ENCODE assay signal across 28 cellular contexts in the genomic region with DNA sequence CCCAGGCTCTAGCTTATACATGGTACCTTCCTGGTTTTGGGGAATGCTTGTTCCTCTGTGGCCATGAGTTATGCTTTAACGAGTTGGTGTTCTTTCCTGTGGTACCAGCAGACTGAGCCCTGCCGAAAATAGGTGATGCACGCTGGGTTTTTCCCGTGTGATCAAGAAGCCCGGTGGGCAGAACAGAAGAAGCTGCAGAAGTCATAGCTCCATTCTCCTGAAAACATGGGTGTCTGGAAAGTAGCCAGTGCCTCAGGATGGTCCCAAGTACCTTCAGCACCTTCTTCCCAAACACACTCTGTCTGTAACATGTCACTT. TPM values are rescaled to one million over a fixed set of nuclear protein-coding genes. Genes with fewer than 3 reads are reported as not detected.
DNase-seq lines count a peak whose midpoint lies in the region; ATAC-seq and TF ChIP-seq lines count a peak whose summit lies in the region.
"Had no signal": no experiment of that assay in that cellular context is flagged by ENCODE, and none has a peak within 500 bp of the region (broad histone marks: within the 10 kb centered on the region; RNA-seq: fewer than 3 reads in every experiment).

No MANE protein-coding gene starts in this region.

- H3K36me3 ChIP-seq in GM23248 (ENCODE audit: low read depth): no peaks in the 10 kb centered on the region
- H3K36me3 ChIP-seq in adrenal gland (replicated peaks in 1 of 2): peaks cover 0 to 10% of the 10 kb centered on the region in 2 donors

- H3K27me3 ChIP-seq in GM23248 (replicated peaks; ENCODE audit: insufficient read depth): no peaks in the 10 kb centered on the region
- no peaks in the 10 kb centered on the region for H3K27me3 ChIP-seq in adrenal gland
- H3K27me3 ChIP-seq: brain microvascular endothelial cell, esophagus muscularis mucosa, tibial artery had no signal

- H3K4me3 Mint-ChIP-seq in activated CD8-positive, alpha-beta T cell treated with anti-CD3 and anti-CD28 coated beads for 36 hours: no peak overlapping the region
- H3K4me3 Mint-ChIP-seq in activated CD8-positive, alpha-beta T cell treated with anti-CD3 and anti-CD28 coated beads, Interleukin-2, amount 10 ng/mL, durations not matched to agents 7 days and 5 days: no peak overlapping the region
- H3K4me3 Mint-ChIP-seq in stimulated activated effector memory CD8-positive, alpha-beta T cell treated with anti-CD3 and anti-CD28 coated beads, Interleukin-12 subunit alpha, Interleukin-12 subunit beta, amount 100 ng/mL, for 72 hours: no peak overlapping the region
- no peak overlapping the region for H3K4me3 Mint-ChIP-seq in natural killer cell
- H3K4me3 Mint-ChIP-seq in activated naive CD4-positive, alpha-beta T cell treated with anti-CD3 and anti-CD28 coated beads, Interleukin-2, amount 10 ng/mL, durations not matched to agents 7 days and 5 days: no peak overlapping the region
- H3K4me3 Mint-ChIP-seq: activated CD8-positive, alpha-beta memory T cell treated with anti-CD3 and anti-CD28 coated beads, Interleukin-2, amount 10 ng/mL, durations not matched to agents 7 days and 5 days; activated naive CD8-positive, alpha-beta T cell treated with anti-CD3 and anti-CD28 coated beads, Interleukin-2, amount 10 ng/mL, durations not matched to agents 7 days and 5 days; effector memory CD8-positive, alpha-beta T cell; T-cell had no signal

- H3F3A ChIP-seq in GM23248 (ENCODE audit: insufficient read depth): peaks cover 39% of the 10 kb centered on the region

- no peak for TF ChIP-seq CTCF in activated CD8-positive, alpha-beta T cell treated with anti-CD3 and anti-CD28 coated beads for 36 hours (IDR thresholded peaks at IDR 0.05)
- TF ChIP-seq CTCF in adrenal gland (IDR thresholded peaks at IDR 0.05) (no peak), natural killer cell (IDR thresholded peaks at IDR 0.05) (no peak)

- H3K27ac Mint-ChIP-seq in activated CD8-positive, alpha-beta T cell treated with anti-CD3 and anti-CD28 coated beads for 36 hours: peak overlapping the region; percentile 10
- H3K27ac Mint-ChIP-seq in activated CD8-positive, alpha-beta T cell treated with anti-CD3 and anti-CD28 coated beads, Interleukin-2, amount 10 ng/mL, durations not matched to agents 7 days and 5 days: no peak overlapping the region
- peak overlapping the region; percentile 82 for H3K27ac Mint-ChIP-seq in stimulated activated effector memory CD8-positive, alpha-beta T cell treated with anti-CD3 and anti-CD28 coated beads, Interleukin-12 subunit alpha, Interleukin-12 subunit beta, amount 100 ng/mL, for 72 hours
- no peak overlapping the region for H3K27ac Mint-ChIP-seq in natural killer cell
- H3K27ac Mint-ChIP-seq in activated naive CD4-positive, alpha-beta T cell treated with anti-CD3 and anti-CD28 coated beads, Interleukin-2, amount 10 ng/mL, durations not matched to agents 7 days and 5 days: no peak overlapping the region
- H3K27ac Mint-ChIP-seq: activated CD8-positive, alpha-beta memory T cell treated with anti-CD3 and anti-CD28 coated beads, Interleukin-2, amount 10 ng/mL, durations not matched to agents 7 days and 5 days; activated naive CD8-positive, alpha-beta T cell treated with anti-CD3 and anti-CD28 coated beads, Interleukin-2, amount 10 ng/mL, durations not matched to agents 7 days and 5 days had no signal

- no peaks in the 10 kb centered on the region for H3K9me3 ChIP-seq in GM23248 (ENCODE audit: low read depth)
- H3K9me3 ChIP-seq in adrenal gland (replicated peaks in 1 of 3): no peaks in the 10 kb centered on the region
- H3K9me3 ChIP-seq: esophagus muscularis mucosa, psoas muscle, tibial artery had no signal

- H3K27me3 Mint-ChIP-seq in activated CD8-positive, alpha-beta T cell treated with anti-CD3 and anti-CD28 coated beads for 36 hours: no peaks in the 10 kb centered on the region
- no peaks in the 10 kb centered on the region for H3K27me3 Mint-ChIP-seq in activated CD8-positive, alpha-beta T cell treated with anti-CD3 and anti-CD28 coated beads, Interleukin-2, amount 10 ng/mL, durations not matched to agents 7 days and 5 days (ENCODE audit: low read depth)
- H3K27me3 Mint-ChIP-seq in natural killer cell (ENCODE audit: low read depth in 2 of 2): no peaks in the 10 kb centered on the region
- H3K27me3 Mint-ChIP-seq in activated naive CD4-positive, alpha-beta T cell treated with anti-CD3 and anti-CD28 coated beads, Interleukin-2, amount 10 ng/mL, durations not matched to agents 7 days and 5 days: no peaks in the 10 kb centered on the region
- H3K27me3 Mint-ChIP-seq: activated CD8-positive, alpha-beta memory T cell treated with anti-CD3 and anti-CD28 coated beads, Interleukin-2, amount 10 ng/mL, durations not matched to agents 7 days and 5 days; activated naive CD8-positive, alpha-beta T cell treated with anti-CD3 and anti-CD28 coated beads, Interleukin-2, amount 10 ng/mL, durations not matched to agents 7 days and 5 days; effector memory CD8-positive, alpha-beta T cell; T-cell had no signal

- CTCF ChIA-PET in activated CD8-positive, alpha-beta T cell treated with anti-CD3 and anti-CD28 coated beads for 36 hours (lab: Charles Lee): interaction anchor here (1.5 to 15.8 kb wide), 2 partner anchors 12 to 24 kb away, joined by 7 to 337 read pairs; partner anchors contain the start of gene MAPKBP1
- CTCF ChIA-PET in activated CD8-positive, alpha-beta T cell treated with anti-CD3 and anti-CD28 coated beads, Interleukin-2, amount 10 ng/mL, durations not matched to agents 7 days and 5 days (lab: Charles Lee): interaction anchor here (4.2 to 9.0 kb wide), 2 partner anchors 11 to 26 kb away, joined by 32 to 87 read pairs; partner anchors contain the start of gene MAPKBP1
- CTCF ChIA-PET in activated naive CD4-positive, alpha-beta T cell treated with anti-CD3 and anti-CD28 coated beads, Interleukin-2, amount 10 ng/mL, durations not matched to agents 7 days and 5 days (lab: Charles Lee): no interaction called here

- 90 to 93% methylated on average over 5 of the region's 5 CpGs for WGBS in GM23248 (ENCODE audit: low coverage in 1 of 2, low lambda C conversion rate in 2 of 2, missing lambda C conversion rate in 2 of 2), 2 experiments
- WGBS in adrenal gland, 4 donors: 60 to 80% (median 79%) methylated on average over 1 to 5 of the region's 5 CpGs

- intact Hi-C loops in activated CD8-positive, alpha-beta T cell treated with anti-CD3 and anti-CD28 coated beads for 36 hours (cut with micrococcal nuclease): no loop called here
- intact Hi-C loops in adrenal gland (cut with DNase I): no loop called here
- intact Hi-C loops in natural killer cell (cut with micrococcal nuclease): no loop called here

- no peak overlapping the region for H3K9ac ChIP-seq in GM23248

- H3K4me2 ChIP-seq in GM23248 (ENCODE audit: unreplicated experiment): no peak overlapping the region
- H3K4me2 ChIP-seq: PC-9 had no signal

- H2AFZ ChIP-seq in GM23248: no peak overlapping the region
- H2AFZ ChIP-seq: PC-9 had no signal

- H3K9me3 Mint-ChIP-seq in activated CD8-positive, alpha-beta T cell treated with anti-CD3 and anti-CD28 coated beads for 36 hours: no peaks in the 10 kb centered on the region
- no peaks in the 10 kb centered on the region for H3K9me3 Mint-ChIP-seq in activated CD8-positive, alpha-beta T cell treated with anti-CD3 and anti-CD28 coated beads, Interleukin-2, amount 10 ng/mL, durations not matched to agents 7 days and 5 days (ENCODE audit: insufficient read depth)
- H3K9me3 Mint-ChIP-seq in stimulated activated effector memory CD8-positive, alpha-beta T cell treated with anti-CD3 and anti-CD28 coated beads, Interleukin-12 subunit alpha, Interleukin-12 subunit beta, amount 100 ng/mL, for 72 hours: no peaks in the 10 kb centered on the region
- H3K9me3 Mint-ChIP-seq in natural killer cell: no peaks in the 10 kb centered on the region
- H3K9me3 Mint-ChIP-seq in activated naive CD4-positive, alpha-beta T cell treated with anti-CD3 and anti-CD28 coated beads, Interleukin-2, amount 10 ng/mL, durations not matched to agents 7 days and 5 days: no peaks in the 10 kb centered on the region
- H3K9me3 Mint-ChIP-seq: activated naive CD8-positive, alpha-beta T cell treated with anti-CD3 and anti-CD28 coated beads, Interleukin-2, amount 10 ng/mL, durations not matched to agents 7 days and 5 days; effector memory CD8-positive, alpha-beta T cell; T-cell had no signal

- DNase-seq in activated CD8-positive, alpha-beta T cell treated with anti-CD3 and anti-CD28 coated beads for 36 hours: no peak
- DNase-seq in activated CD8-positive, alpha-beta T cell treated with anti-CD3 and anti-CD28 coated beads, Interleukin-2, amount 10 ng/mL, durations not matched to agents 7 days and 5 days: no peak
- no peak for DNase-seq in GM23248
- no peak for DNase-seq in adrenal gland
- no peak for DNase-seq in stimulated activated effector memory CD8-positive, alpha-beta T cell treated with anti-CD3 and anti-CD28 coated beads, Interleukin-12 subunit alpha, Interleukin-12 subunit beta, amount 100 ng/mL, for 72 hours (ENCODE audit: low spot score in 2 of 2)
- no peak for DNase-seq in natural killer cell
- DNase-seq in activated naive CD4-positive, alpha-beta T cell treated with anti-CD3 and anti-CD28 coated beads, Interleukin-2, amount 10 ng/mL, durations not matched to agents 7 days and 5 days: no peak
- DNase-seq: activated CD4-positive, alpha-beta T cell treated with anti-CD3 and anti-CD28 coated beads for 4 hours; activated CD8-positive, alpha-beta memory T cell treated with anti-CD3 and anti-CD28 coated beads, Interleukin-2, amount 10 ng/mL, durations not matched to agents 7 days and 5 days; activated naive CD8-positive, alpha-beta T cell treated with anti-CD3 and anti-CD28 coated beads, Interleukin-2, amount 10 ng/mL, durations not matched to agents 7 days and 5 days; AML-193; brain microvascular endothelial cell; COR-L47; DND-41; effector memory CD8-positive, alpha-beta T cell; HCEC 1CT; NCI-H1092 treated with DMSO at 0.1 percent for 48 hours; NCI-H2029; NCI-H226; psoas muscle; stimulated activated CD4-positive, alpha-beta T cell treated with anti-CD3 and anti-CD28 coated beads, Interleukin-1b, Interleukin-23, amount 100 ng/mL, for 48 hours; stimulated activated naive CD4-positive, alpha-beta T cell; T-cell; tibial artery had no signal

- H3K4me1 ChIP-seq in GM23248 (ENCODE audit: insufficient read depth): peaks cover 44% of the 10 kb centered on the region
- H3K4me1 ChIP-seq in adrenal gland (replicated peaks in 1 of 2): peaks cover 10 to 30% of the 10 kb centered on the region in 2 donors

- H3K36me3 Mint-ChIP-seq in activated CD8-positive, alpha-beta T cell treated with anti-CD3 and anti-CD28 coated beads for 36 hours (ENCODE audit: low read depth): peaks cover 7% of the 10 kb centered on the region
- H3K36me3 Mint-ChIP-seq in activated CD8-positive, alpha-beta T cell treated with anti-CD3 and anti-CD28 coated beads, Interleukin-2, amount 10 ng/mL, durations not matched to agents 7 days and 5 days (ENCODE audit: low read depth): peaks cover 13% of the 10 kb centered on the region
- peaks cover 14% of the 10 kb centered on the region for H3K36me3 Mint-ChIP-seq in stimulated activated effector memory CD8-positive, alpha-beta T cell treated with anti-CD3 and anti-CD28 coated beads, Interleukin-12 subunit alpha, Interleukin-12 subunit beta, amount 100 ng/mL, for 72 hours
- H3K36me3 Mint-ChIP-seq in natural killer cell: no peaks in the 10 kb centered on the region
- peaks cover 8% of the 10 kb centered on the region for H3K36me3 Mint-ChIP-seq in activated naive CD4-positive, alpha-beta T cell treated with anti-CD3 and anti-CD28 coated beads, Interleukin-2, amount 10 ng/mL, durations not matched to agents 7 days and 5 days

- H3K79me2 ChIP-seq in GM23248 (ENCODE audit: insufficient read depth): peaks cover 63% of the 10 kb centered on the region

- H3K4me3 ChIP-seq in GM23248 (no peak overlapping the region), adrenal gland (no peak overlapping the region)
- H3K4me3 ChIP-seq: esophagus muscularis mucosa, PC-9, psoas muscle, skin epidermis, tibial artery had no signal

- H3K27ac ChIP-seq in GM23248 (peak overlapping the region; percentile 29; the same call in 1 of the 2 replicates), adrenal gland (peak overlapping the region in 3 of 5 donors; percentile 22 to 60 (median 29))
- H3K27ac ChIP-seq: brain microvascular endothelial cell, esophagus muscularis mucosa, PC-9, psoas muscle, tibial artery had no signal

- H3K4me1 Mint-ChIP-seq in activated CD8-positive, alpha-beta T cell treated with anti-CD3 and anti-CD28 coated beads for 36 hours (ENCODE audit: low read depth): peaks cover 33% of the 10 kb centered on the region
- H3K4me1 Mint-ChIP-seq in activated CD8-positive, alpha-beta T cell treated with anti-CD3 and anti-CD28 coated beads, Interleukin-2, amount 10 ng/mL, durations not matched to agents 7 days and 5 days (ENCODE audit: low read depth): peaks cover 24% of the 10 kb centered on the region
- H3K4me1 Mint-ChIP-seq in stimulated activated effector memory CD8-positive, alpha-beta T cell treated with anti-CD3 and anti-CD28 coated beads, Interleukin-12 subunit alpha, Interleukin-12 subunit beta, amount 100 ng/mL, for 72 hours: peaks cover 15% of the 10 kb centered on the region
- H3K4me1 Mint-ChIP-seq in natural killer cell: peaks cover 13 to 19% of the 10 kb centered on the region in 2 donors
- peaks cover 27% of the 10 kb centered on the region for H3K4me1 Mint-ChIP-seq in activated naive CD4-positive, alpha-beta T cell treated with anti-CD3 and anti-CD28 coated beads, Interleukin-2, amount 10 ng/mL, durations not matched to agents 7 days and 5 days

- H3K9me2 ChIP-seq in GM23248 (ENCODE audit: insufficient read depth): no peaks in the 10 kb centered on the region

- in situ Hi-C loops in GM23248 (cut with MboI): no loop called here

- no peaks in the 10 kb centered on the region for H4K20me1 ChIP-seq in GM23248 (ENCODE audit: insufficient read depth)

- TF ChIP-seq POLR2A in adrenal gland (IDR thresholded peaks at IDR 0.05): no peak

- no peak for ATAC-seq in activated CD8-positive, alpha-beta T cell treated with anti-CD3 and anti-CD28 coated beads for 36 hours
- no peak for ATAC-seq in activated CD8-positive, alpha-beta T cell treated with anti-CD3 and anti-CD28 coated beads, Interleukin-2, amount 10 ng/mL, durations not matched to agents 7 days and 5 days
- no peak for ATAC-seq in stimulated activated effector memory CD8-positive, alpha-beta T cell treated with anti-CD3 and anti-CD28 coated beads, Interleukin-12 subunit alpha, Interleukin-12 subunit beta, amount 100 ng/mL, for 72 hours
- ATAC-seq in HG03520 (IDR thresholded peaks at IDR 0.05; ENCODE audit: unreplicated experiment) (no peak), natural killer cell (no peak)
- ATAC-seq: activated CD8-positive, alpha-beta memory T cell treated with anti-CD3 and anti-CD28 coated beads, Interleukin-2, amount 10 ng/mL, durations not matched to agents 7 days and 5 days; effector memory CD8-positive, alpha-beta T cell; psoas muscle; T-cell had no signal

- POLR2A ChIA-PET in activated CD8-positive, alpha-beta T cell treated with anti-CD3 and anti-CD28 coated beads for 36 hours (lab: Charles Lee): no interaction called here
- POLR2A ChIA-PET in activated CD8-positive, alpha-beta T cell treated with anti-CD3 and anti-CD28 coated beads, Interleukin-2, amount 10 ng/mL, durations not matched to agents 7 days and 5 days (lab: Charles Lee): no interaction called here

RNA-seq across cellular contexts. Expression of gene MAPKBP1, which starts 25.2 kb away (rescaled TPM):
- 10 to 100 TPM; 16.6 to 17.2 TPM for total RNA-seq in activated CD8-positive, alpha-beta T cell treated with anti-CD3 and anti-CD28 coated beads for 36 hours
- total RNA-seq in activated CD8-positive, alpha-beta T cell treated with anti-CD3 and anti-CD28 coated beads, Interleukin-2, amount 10 ng/mL, durations not matched to agents 7 days and 5 days: 10 to 100 TPM; 30.4 to 30.9 TPM
- total RNA-seq in GM23248 (2014; rRNA removed; shearing (Covaris generic)): 8.5 and 12.3 TPM in 2 replicates
- polyA plus RNA-seq in GM23248 (2016; fragmentation: Nextera tagmentation; extraction: Ambion mirVana) (4.4 and 5.2 TPM in 2 replicates), adrenal gland (10 to 100 TPM; 12.0 to 60.7 (median 13.0) TPM)
- total RNA-seq in adrenal gland (10 to 100 TPM; 10.1 to 48.2 (median 26.3) TPM), natural killer cell (10 to 100 TPM; 44.8 to 55.4 (median 49.0) TPM)

RNA-seq across cellular contexts. Expression of gene JMJD7, which starts 28.4 kb away (rescaled TPM):
- 10 to 100 TPM in 1 of 2 experiments, 1 to 10 TPM in 1; 8.2 to 13.2 TPM for total RNA-seq in activated CD8-positive, alpha-beta T cell treated with anti-CD3 and anti-CD28 coated beads for 36 hours
- total RNA-seq in activated CD8-positive, alpha-beta T cell treated with anti-CD3 and anti-CD28 coated beads, Interleukin-2, amount 10 ng/mL, durations not matched to agents 7 days and 5 days: 10 to 100 TPM; 19.5 to 22.8 TPM
- 1.3 and 11.7 TPM in 2 replicates for total RNA-seq in GM23248 (2014; rRNA removed; shearing (Covaris generic))
- polyA plus RNA-seq in GM23248 (2016; fragmentation: Nextera tagmentation; extraction: Ambion mirVana): 3.5 and 5.3 TPM in 2 replicates
- 10 to 100 TPM in 6 of 8 donors, 1 to 10 TPM in 2; 6.8 to 20.6 (median 13.2) TPM for total RNA-seq in adrenal gland
- polyA plus RNA-seq in adrenal gland: 10 to 100 TPM in 2 of 3 donors, 1 to 10 TPM in 1; 4.2 to 18.1 (median 13.8) TPM
- 10 to 100 TPM; 20.3 to 36.4 (median 28.7) TPM for total RNA-seq in natural killer cell

RNA-seq across cellular contexts. Expression of gene PLA2G4B, which starts 39.2 kb away (rescaled TPM):
- 1 to 10 TPM; 4.2 to 4.8 TPM for total RNA-seq in activated CD8-positive, alpha-beta T cell treated with anti-CD3 and anti-CD28 coated beads for 36 hours
- total RNA-seq in activated CD8-positive, alpha-beta T cell treated with anti-CD3 and anti-CD28 coated beads, Interleukin-2, amount 10 ng/mL, durations not matched to agents 7 days and 5 days: 10 to 100 TPM in 1 of 2 experiments, 1 to 10 TPM in 1; 8.9 to 13.1 TPM
- 1.4 TPM in 1 of 2 replicates, not detected in the other for total RNA-seq in GM23248 (2014; rRNA removed; shearing (Covaris generic))
- 1.1 and 1.6 TPM in 2 replicates for polyA plus RNA-seq in GM23248 (2016; fragmentation: Nextera tagmentation; extraction: Ambion mirVana)
- total RNA-seq in adrenal gland: 1 to 10 TPM in 5 of 8 donors, under 1 TPM in 3; 0.35 to 6.9 (median 3.3) TPM
- 10 to 100 TPM in 2 of 3 donors, 1 to 10 TPM in 1; 4.8 to 26.4 (median 23.7) TPM for polyA plus RNA-seq in adrenal gland
- 10 to 100 TPM; 15.2 to 17.5 (median 17.4) TPM for total RNA-seq in natural killer cell

Comparison
In these comparisons a context has a peak if more than half of its experiments do, and no peak if none do; other contexts are left out.
1. H3K27ac Mint-ChIP-seq: peak in activated CD8-positive, alpha-beta T cell treated with anti-CD3 and anti-CD28 coated beads for 36 hours (single experiment) and stimulated activated effector memory CD8-positive, alpha-beta T cell treated with anti-CD3 and anti-CD28 coated beads, Interleukin-12 subunit alpha, Interleukin-12 subunit beta, amount 100 ng/mL, for 72 hours (single experiment); none in activated CD8-positive, alpha-beta T cell treated with anti-CD3 and anti-CD28 coated beads, Interleukin-2, amount 10 ng/mL, durations not matched to agents 7 days and 5 days (single experiment), natural killer cell (0 of 2) and activated naive CD4-positive, alpha-beta T cell treated with anti-CD3 and anti-CD28 coated beads, Interleukin-2, amount 10 ng/mL, durations not matched to agents 7 days and 5 days (single experiment).